ENCODE assay signal across 1 cellular context in the genomic region with DNA sequence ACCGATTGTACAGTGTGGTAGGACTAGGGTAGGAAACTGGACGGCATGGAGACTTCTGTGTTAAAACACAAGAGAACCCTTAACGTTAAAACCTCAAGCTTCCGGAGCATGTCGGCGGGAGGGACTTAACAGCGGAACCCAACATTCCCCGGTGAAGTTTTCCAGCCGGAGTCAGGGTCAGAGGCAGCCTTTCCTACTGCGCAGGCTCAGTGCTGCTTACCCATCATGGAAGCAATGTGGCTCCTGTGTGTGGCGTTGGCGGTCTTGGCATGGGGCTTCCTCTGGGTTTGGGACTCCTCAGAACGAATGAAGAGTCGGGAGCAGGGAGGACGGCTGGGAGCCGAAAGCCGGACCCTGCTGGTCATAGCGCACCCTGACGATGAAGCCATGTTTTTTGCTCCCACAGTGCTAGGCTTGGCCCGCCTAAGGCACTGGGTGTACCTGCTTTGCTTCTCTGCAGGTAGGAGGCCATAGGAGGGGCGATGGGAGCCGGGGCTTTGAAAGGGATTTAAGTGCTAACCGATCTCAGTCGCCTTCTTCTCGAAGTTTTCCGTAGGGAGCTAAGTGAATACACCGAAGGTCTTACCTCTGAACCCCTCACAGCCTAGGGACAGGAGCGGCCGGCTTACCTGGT.
A peak's percentile ranks its signal among the peaks of the same experiment; 100 is the strongest.
TF ChIP-seq lines count a peak whose summit lies in the region.

A gene (plus strand): TSS at position 209 of the 634 bp plus-strand sequence. CDS start 17 bp downstream, at position 226.

TF ChIP-seq in HepG2, 621 proteins besides CTCF, POLR2A, EP300 and RAD21 (continued from another document and continues in another):
- TF ChIP-seq, protein P1, sequence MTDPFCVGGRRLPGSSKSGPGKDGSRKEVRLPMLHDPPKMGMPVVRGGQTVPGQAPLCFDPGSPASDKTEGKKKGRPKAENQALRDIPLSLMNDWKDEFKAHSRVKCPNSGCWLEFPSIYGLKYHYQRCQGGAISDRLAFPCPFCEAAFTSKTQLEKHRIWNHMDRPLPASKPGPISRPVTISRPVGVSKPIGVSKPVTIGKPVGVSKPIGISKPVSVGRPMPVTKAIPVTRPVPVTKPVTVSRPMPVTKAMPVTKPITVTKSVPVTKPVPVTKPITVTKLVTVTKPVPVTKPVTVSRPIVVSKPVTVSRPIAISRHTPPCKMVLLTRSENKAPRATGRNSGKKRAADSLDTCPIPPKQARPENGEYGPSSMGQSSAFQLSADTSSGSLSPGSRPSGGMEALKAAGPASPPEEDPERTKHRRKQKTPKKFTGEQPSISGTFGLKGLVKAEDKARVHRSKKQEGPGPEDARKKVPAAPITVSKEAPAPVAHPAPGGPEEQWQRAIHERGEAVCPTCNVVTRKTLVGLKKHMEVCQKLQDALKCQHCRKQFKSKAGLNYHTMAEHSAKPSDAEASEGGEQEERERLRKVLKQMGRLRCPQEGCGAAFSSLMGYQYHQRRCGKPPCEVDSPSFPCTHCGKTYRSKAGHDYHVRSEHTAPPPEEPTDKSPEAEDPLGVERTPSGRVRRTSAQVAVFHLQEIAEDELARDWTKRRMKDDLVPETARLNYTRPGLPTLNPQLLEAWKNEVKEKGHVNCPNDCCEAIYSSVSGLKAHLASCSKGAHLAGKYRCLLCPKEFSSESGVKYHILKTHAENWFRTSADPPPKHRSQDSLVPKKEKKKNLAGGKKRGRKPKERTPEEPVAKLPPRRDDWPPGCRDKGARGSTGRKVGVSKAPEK (CRISPR knock-in tag; IDR thresholded peaks at IDR 0.05; ENCODE audit: borderline replicate concordance) = peak; percentile 95; the same call in 1 of the 2 replicates
- TF ChIP-seq ISL2 (CRISPR knock-in tag; IDR thresholded peaks at IDR 0.05) (peak; percentile 77), HCFC1 (IDR thresholded peaks at IDR 0.05; ENCODE audit: low read depth, low read length) (peak; percentile 74), RELA (CRISPR knock-in tag; IDR thresholded peaks at IDR 0.05) (no peak), ZNF33A (CRISPR knock-in tag; IDR thresholded peaks at IDR 0.05; ENCODE audit: borderline replicate concordance) (no peak), ONECUT2 (CRISPR knock-in tag; IDR thresholded peaks at IDR 0.05) (peak; percentile 41; the same call in 1 of the 2 replicates), ZNF44 (CRISPR knock-in tag; IDR thresholded peaks at IDR 0.05) (0 out of 2 replicates have a peak, but pooled peaks have one; percentile 73), PHF21A (CRISPR knock-in tag; IDR thresholded peaks at IDR 0.05) (peak; percentile 81), NKX3-1 (CRISPR knock-in tag; IDR thresholded peaks at IDR 0.05) (peak; percentile 92), MATR3 (CRISPR knock-in tag; IDR thresholded peaks at IDR 0.05) (no peak), NFRKB (IDR thresholded peaks at IDR 0.05) (no peak), DMAP1 (CRISPR knock-in tag; IDR thresholded peaks at IDR 0.05) (peak; percentile 91), XRCC5 (optimal IDR thresholded peaks at IDR 0.05; ENCODE audit: low read length) (peak; percentile 94), HOXA9 (CRISPR knock-in tag; IDR thresholded peaks at IDR 0.05; ENCODE audit: borderline replicate concordance) (no peak), RBM22 (optimal IDR thresholded peaks at IDR 0.05; ENCODE audit: low read length) (no peak), REPIN1 (CRISPR knock-in tag; IDR thresholded peaks at IDR 0.05; ENCODE audit: borderline replicate concordance, low read depth) (peak; percentile 93), ZNF879 (CRISPR knock-in tag; IDR thresholded peaks at IDR 0.05) (no peak), MIER2 (CRISPR knock-in tag; IDR thresholded peaks at IDR 0.05) (peak; percentile 79), ZFX (CRISPR knock-in tag; IDR thresholded peaks at IDR 0.05; ENCODE audit: low read depth) (peak; percentile 94), ZNF335 (CRISPR knock-in tag; IDR thresholded peaks at IDR 0.05) (peak; percentile 46; the same call in 1 of the 2 replicates), ZNF598 (CRISPR knock-in tag; IDR thresholded peaks at IDR 0.05; ENCODE audit: borderline replicate concordance) (peak; percentile 81; the same call in 1 of the 2 replicates), ZSCAN21 (CRISPR knock-in tag; IDR thresholded peaks at IDR 0.05; ENCODE audit: borderline replicate concordance) (0 out of 2 replicates have a peak, but pooled peaks have one; percentile 55), KAT7 (CRISPR knock-in tag; IDR thresholded peaks at IDR 0.05; ENCODE audit: borderline replicate concordance) (peak; percentile 72), MZF1 (CRISPR knock-in tag; IDR thresholded peaks at IDR 0.05; ENCODE audit: borderline replicate concordance) (no peak), FOSL1 (CRISPR knock-in tag; IDR thresholded peaks at IDR 0.05; ENCODE audit: borderline replicate concordance) (no peak), ZFP36L1 (CRISPR knock-in tag; IDR thresholded peaks at IDR 0.05) (peak; percentile 47; the same call in 1 of the 2 replicates), ZNF484 (CRISPR knock-in tag; IDR thresholded peaks at IDR 0.05; ENCODE audit: borderline replicate concordance, low read depth) (no peak; the same call in 1 of the 2 replicates), ZNF782 (CRISPR knock-in tag; IDR thresholded peaks at IDR 0.05; ENCODE audit: borderline replicate concordance) (no peak; the same call in none of the 2 replicates)
- TF ChIP-seq, protein P2, sequence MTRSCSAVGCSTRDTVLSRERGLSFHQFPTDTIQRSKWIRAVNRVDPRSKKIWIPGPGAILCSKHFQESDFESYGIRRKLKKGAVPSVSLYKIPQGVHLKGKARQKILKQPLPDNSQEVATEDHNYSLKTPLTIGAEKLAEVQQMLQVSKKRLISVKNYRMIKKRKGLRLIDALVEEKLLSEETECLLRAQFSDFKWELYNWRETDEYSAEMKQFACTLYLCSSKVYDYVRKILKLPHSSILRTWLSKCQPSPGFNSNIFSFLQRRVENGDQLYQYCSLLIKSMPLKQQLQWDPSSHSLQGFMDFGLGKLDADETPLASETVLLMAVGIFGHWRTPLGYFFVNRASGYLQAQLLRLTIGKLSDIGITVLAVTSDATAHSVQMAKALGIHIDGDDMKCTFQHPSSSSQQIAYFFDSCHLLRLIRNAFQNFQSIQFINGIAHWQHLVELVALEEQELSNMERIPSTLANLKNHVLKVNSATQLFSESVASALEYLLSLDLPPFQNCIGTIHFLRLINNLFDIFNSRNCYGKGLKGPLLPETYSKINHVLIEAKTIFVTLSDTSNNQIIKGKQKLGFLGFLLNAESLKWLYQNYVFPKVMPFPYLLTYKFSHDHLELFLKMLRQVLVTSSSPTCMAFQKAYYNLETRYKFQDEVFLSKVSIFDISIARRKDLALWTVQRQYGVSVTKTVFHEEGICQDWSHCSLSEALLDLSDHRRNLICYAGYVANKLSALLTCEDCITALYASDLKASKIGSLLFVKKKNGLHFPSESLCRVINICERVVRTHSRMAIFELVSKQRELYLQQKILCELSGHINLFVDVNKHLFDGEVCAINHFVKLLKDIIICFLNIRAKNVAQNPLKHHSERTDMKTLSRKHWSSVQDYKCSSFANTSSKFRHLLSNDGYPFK (CRISPR knock-in tag; IDR thresholded peaks at IDR 0.05; ENCODE audit: borderline replicate concordance) = peak; percentile 96
- TF ChIP-seq, protein P3, sequence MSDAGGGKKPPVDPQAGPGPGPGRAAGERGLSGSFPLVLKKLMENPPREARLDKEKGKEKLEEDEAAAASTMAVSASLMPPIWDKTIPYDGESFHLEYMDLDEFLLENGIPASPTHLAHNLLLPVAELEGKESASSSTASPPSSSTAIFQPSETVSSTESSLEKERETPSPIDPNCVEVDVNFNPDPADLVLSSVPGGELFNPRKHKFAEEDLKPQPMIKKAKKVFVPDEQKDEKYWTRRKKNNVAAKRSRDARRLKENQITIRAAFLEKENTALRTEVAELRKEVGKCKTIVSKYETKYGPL (CRISPR knock-in tag; IDR thresholded peaks at IDR 0.05) = peak; percentile 50
- TF ChIP-seq, protein P4, sequence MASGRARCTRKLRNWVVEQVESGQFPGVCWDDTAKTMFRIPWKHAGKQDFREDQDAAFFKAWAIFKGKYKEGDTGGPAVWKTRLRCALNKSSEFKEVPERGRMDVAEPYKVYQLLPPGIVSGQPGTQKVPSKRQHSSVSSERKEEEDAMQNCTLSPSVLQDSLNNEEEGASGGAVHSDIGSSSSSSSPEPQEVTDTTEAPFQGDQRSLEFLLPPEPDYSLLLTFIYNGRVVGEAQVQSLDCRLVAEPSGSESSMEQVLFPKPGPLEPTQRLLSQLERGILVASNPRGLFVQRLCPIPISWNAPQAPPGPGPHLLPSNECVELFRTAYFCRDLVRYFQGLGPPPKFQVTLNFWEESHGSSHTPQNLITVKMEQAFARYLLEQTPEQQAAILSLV (CRISPR knock-in tag; IDR thresholded peaks at IDR 0.05; ENCODE audit: borderline replicate concordance) = peak; percentile 89
- TF ChIP-seq, protein P5, sequence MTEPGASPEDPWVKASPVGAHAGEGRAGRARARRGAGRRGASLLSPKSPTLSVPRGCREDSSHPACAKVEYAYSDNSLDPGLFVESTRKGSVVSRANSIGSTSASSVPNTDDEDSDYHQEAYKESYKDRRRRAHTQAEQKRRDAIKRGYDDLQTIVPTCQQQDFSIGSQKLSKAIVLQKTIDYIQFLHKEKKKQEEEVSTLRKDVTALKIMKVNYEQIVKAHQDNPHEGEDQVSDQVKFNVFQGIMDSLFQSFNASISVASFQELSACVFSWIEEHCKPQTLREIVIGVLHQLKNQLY (CRISPR knock-in tag; IDR thresholded peaks at IDR 0.05) = peak; percentile 66
- TF ChIP-seq, protein P6, sequence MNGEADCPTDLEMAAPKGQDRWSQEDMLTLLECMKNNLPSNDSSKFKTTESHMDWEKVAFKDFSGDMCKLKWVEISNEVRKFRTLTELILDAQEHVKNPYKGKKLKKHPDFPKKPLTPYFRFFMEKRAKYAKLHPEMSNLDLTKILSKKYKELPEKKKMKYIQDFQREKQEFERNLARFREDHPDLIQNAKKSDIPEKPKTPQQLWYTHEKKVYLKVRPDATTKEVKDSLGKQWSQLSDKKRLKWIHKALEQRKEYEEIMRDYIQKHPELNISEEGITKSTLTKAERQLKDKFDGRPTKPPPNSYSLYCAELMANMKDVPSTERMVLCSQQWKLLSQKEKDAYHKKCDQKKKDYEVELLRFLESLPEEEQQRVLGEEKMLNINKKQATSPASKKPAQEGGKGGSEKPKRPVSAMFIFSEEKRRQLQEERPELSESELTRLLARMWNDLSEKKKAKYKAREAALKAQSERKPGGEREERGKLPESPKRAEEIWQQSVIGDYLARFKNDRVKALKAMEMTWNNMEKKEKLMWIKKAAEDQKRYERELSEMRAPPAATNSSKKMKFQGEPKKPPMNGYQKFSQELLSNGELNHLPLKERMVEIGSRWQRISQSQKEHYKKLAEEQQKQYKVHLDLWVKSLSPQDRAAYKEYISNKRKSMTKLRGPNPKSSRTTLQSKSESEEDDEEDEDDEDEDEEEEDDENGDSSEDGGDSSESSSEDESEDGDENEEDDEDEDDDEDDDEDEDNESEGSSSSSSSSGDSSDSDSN (CRISPR knock-in tag; IDR thresholded peaks at IDR 0.05) = peak; percentile 92
- TF ChIP-seq, protein P7, sequence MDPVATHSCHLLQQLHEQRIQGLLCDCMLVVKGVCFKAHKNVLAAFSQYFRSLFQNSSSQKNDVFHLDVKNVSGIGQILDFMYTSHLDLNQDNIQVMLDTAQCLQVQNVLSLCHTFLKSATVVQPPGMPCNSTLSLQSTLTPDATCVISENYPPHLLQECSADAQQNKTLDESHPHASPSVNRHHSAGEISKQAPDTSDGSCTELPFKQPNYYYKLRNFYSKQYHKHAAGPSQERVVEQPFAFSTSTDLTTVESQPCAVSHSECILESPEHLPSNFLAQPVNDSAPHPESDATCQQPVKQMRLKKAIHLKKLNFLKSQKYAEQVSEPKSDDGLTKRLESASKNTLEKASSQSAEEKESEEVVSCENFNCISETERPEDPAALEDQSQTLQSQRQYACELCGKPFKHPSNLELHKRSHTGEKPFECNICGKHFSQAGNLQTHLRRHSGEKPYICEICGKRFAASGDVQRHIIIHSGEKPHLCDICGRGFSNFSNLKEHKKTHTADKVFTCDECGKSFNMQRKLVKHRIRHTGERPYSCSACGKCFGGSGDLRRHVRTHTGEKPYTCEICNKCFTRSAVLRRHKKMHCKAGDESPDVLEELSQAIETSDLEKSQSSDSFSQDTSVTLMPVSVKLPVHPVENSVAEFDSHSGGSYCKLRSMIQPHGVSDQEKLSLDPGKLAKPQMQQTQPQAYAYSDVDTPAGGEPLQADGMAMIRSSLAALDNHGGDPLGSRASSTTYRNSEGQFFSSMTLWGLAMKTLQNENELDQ (CRISPR knock-in tag; IDR thresholded peaks at IDR 0.05; ENCODE audit: borderline replicate concordance) = 0 out of 2 replicates have a peak, but pooled peaks have one; percentile 23
- TF ChIP-seq, protein P8, sequence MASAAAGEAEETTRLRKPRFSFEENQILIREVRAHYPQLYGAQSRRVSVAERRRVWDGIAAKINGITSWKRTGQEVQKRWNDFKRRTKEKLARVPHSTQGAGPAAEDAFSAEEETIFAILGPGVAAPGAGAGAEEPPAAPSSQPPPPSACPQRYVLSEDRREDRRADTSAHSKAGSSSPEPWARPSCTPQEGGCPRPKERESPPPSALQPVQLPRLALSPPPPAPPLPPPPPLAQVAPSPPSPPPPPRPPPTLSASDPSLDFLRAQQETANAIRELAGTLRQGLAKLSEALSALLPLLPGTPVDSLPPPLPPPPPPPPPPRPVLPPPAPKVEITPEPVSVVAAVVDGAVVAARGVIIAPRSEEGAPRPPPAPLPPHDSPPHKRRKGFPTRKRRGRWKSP (CRISPR knock-in tag; IDR thresholded peaks at IDR 0.05) = peak; percentile 89
- TF ChIP-seq, protein P9, sequence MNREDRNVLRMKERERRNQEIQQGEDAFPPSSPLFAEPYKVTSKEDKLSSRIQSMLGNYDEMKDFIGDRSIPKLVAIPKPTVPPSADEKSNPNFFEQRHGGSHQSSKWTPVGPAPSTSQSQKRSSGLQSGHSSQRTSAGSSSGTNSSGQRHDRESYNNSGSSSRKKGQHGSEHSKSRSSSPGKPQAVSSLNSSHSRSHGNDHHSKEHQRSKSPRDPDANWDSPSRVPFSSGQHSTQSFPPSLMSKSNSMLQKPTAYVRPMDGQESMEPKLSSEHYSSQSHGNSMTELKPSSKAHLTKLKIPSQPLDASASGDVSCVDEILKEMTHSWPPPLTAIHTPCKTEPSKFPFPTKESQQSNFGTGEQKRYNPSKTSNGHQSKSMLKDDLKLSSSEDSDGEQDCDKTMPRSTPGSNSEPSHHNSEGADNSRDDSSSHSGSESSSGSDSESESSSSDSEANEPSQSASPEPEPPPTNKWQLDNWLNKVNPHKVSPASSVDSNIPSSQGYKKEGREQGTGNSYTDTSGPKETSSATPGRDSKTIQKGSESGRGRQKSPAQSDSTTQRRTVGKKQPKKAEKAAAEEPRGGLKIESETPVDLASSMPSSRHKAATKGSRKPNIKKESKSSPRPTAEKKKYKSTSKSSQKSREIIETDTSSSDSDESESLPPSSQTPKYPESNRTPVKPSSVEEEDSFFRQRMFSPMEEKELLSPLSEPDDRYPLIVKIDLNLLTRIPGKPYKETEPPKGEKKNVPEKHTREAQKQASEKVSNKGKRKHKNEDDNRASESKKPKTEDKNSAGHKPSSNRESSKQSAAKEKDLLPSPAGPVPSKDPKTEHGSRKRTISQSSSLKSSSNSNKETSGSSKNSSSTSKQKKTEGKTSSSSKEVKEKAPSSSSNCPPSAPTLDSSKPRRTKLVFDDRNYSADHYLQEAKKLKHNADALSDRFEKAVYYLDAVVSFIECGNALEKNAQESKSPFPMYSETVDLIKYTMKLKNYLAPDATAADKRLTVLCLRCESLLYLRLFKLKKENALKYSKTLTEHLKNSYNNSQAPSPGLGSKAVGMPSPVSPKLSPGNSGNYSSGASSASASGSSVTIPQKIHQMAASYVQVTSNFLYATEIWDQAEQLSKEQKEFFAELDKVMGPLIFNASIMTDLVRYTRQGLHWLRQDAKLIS (CRISPR knock-in tag; IDR thresholded peaks at IDR 0.05) = peak; percentile 77; the same call in 1 of the 2 replicates
